15 cellular contexts compared by ENCODE assay signal in the genomic region with DNA sequence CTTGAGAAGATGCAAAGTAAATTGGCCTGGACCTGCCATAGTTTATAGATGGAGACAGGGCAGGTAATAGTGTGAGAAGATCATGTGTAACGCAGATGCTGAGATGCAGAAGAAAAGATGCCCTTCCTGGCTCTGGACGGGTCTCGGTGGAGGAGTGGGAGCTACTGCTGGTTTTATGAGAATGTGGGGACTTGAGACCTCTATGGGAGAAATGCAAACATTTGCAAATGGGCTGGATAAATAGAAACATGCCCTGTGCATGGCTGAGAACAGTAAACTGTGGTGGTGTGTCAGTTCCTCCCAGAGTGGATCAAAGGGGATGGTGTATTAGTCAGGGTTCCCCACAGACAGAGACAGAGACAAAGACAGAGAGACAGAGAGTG. TPM values are rescaled to one million over a fixed set of nuclear protein-coding genes. Genes with fewer than 3 reads are reported as not detected.
DNase-seq lines count a peak whose midpoint lies in the region; ATAC-seq and TF ChIP-seq lines count a peak whose summit lies in the region.
"Had no signal": no experiment of that assay in that cellular context is flagged by ENCODE, and none has a peak within 500 bp of the region (broad histone marks: within the 10 kb centered on the region; RNA-seq: fewer than 3 reads in every experiment).

No MANE protein-coding gene starts in this region.

- H2AFZ ChIP-seq in mammary epithelial cell (ENCODE audit: low read depth, low read length): no peak overlapping the region
- H2AFZ ChIP-seq: GM23338 had no signal

- H3K9ac ChIP-seq in mammary epithelial cell (ENCODE audit: insufficient read depth, low read length): no peak overlapping the region

- no peak overlapping the region for H3K4me3 ChIP-seq in mammary epithelial cell (replicated peaks in 1 of 3; ENCODE audit: insufficient read depth in 1 of 3, low read depth in 2 of 3, low read length in 3 of 3)
- H3K4me3 ChIP-seq: adrenal gland, GM23338, SJCRH30 had no signal

- no peaks in the 10 kb centered on the region for H3K79me2 ChIP-seq in mammary epithelial cell (ENCODE audit: insufficient read depth, low read length)

- no peaks in the 10 kb centered on the region for H3K27me3 Mint-ChIP-seq in activated T-helper 17 cell treated with anti-CD3 and anti-CD28 coated beads, Interleukin-2, amount 50 U/mL, for 72 hours

- no peak overlapping the region for H3K27ac ChIP-seq in mammary epithelial cell (ENCODE audit: insufficient read depth, low read depth, low read length)
- H3K27ac ChIP-seq: adrenal gland, SJCRH30 had no signal

- in situ Hi-C loops in mammary epithelial cell (cut with MboI; ENCODE audit: low sequenced_read_pairs in 2 of 2): no loop called here

- CTCF ChIA-PET in mammary epithelial cell (lab: Charles Lee; ENCODE audit: low non-redundant PET): no interaction called here

- DNase-seq in stimulated activated CD4-positive, alpha-beta T cell treated with anti-CD3 and anti-CD28 coated beads, Interleukin-4, amount 100 ng/mL, for 24 hours: peak; percentile 38
- no peak for DNase-seq in stimulated activated CD4-positive, alpha-beta T cell treated with anti-CD3 and anti-CD28 coated beads, Interleukin-12 subunit alpha, Interleukin-12 subunit beta, amount 100 ng/mL, for 4 hours
- no peak for DNase-seq in mammary epithelial cell
- DNase-seq: activated B cell treated with CpG ODN at 0.5 μM for 24 hours, adrenal gland, NCI-H2029 treated with DMSO at 0.1 percent for 48 hours, SJCRH30 had no signal

- no peaks in the 10 kb centered on the region for H3K4me1 ChIP-seq in mammary epithelial cell (ENCODE audit: insufficient read depth, low read length)
- H3K4me1 ChIP-seq: adrenal gland had no signal

- WGBS in mammary epithelial cell (ENCODE audit: low coverage, missing lambda C conversion rate): 87% methylated on average over 3 of the region's 3 CpGs

- BruUV-seq in mammary epithelial cell (replicated peaks; lab: Mats Ljungman, UMichigan): no TSS peak

- peaks cover 58% of the 10 kb centered on the region for H3K4me1 Mint-ChIP-seq in activated T-helper 17 cell treated with anti-CD3 and anti-CD28 coated beads, Interleukin-2, amount 50 U/mL, for 72 hours
- H3K4me1 Mint-ChIP-seq: GM23338 had no signal

- no peaks in the 10 kb centered on the region for H4K20me1 ChIP-seq in mammary epithelial cell (ENCODE audit: insufficient read depth, low read length)

- H3K36me3 ChIP-seq in mammary epithelial cell (ENCODE audit: insufficient read depth, low read length): no peaks in the 10 kb centered on the region
- H3K36me3 ChIP-seq: adrenal gland, SJCRH30 had no signal

- peak overlapping the region; percentile 76 for H3K4me3 Mint-ChIP-seq in activated T-helper 17 cell treated with anti-CD3 and anti-CD28 coated beads, Interleukin-2, amount 50 U/mL, for 72 hours
- H3K4me3 Mint-ChIP-seq: activated B cell treated with CpG ODN at 0.5 μM for 24 hours, GM23338 had no signal

- H3K9me3 ChIP-seq in mammary epithelial cell (replicated peaks; ENCODE audit: insufficient read depth, low read length): no peaks in the 10 kb centered on the region
- H3K9me3 ChIP-seq: adrenal gland, SJCRH30 had no signal

- H3K27me3 ChIP-seq in mammary epithelial cell (ENCODE audit: insufficient read depth, low read length): no peaks in the 10 kb centered on the region
- H3K27me3 ChIP-seq: SJCRH30 had no signal

- dilution Hi-C loops in mammary epithelial cell (cut with HindIII; ENCODE audit: low sequenced_read_pairs): no loop called here

- TF ChIP-seq CTCF in mammary epithelial cell (conservative IDR thresholded peaks at IDR 0.05 in 1 of 2, IDR thresholded peaks at IDR 0.05 in 1 of 2; ENCODE audit: extremely low read depth in 1 of 2, insufficient read depth in 1 of 2, low read depth in 1 of 2, low read length in 2 of 2): no peak

- peaks cover 17% of the 10 kb centered on the region for H3K36me3 Mint-ChIP-seq in activated T-helper 17 cell treated with anti-CD3 and anti-CD28 coated beads, Interleukin-2, amount 50 U/mL, for 72 hours (ENCODE audit: low read depth)

- ATAC-seq in HG03064 (IDR thresholded peaks at IDR 0.05; ENCODE audit: low read depth, unreplicated experiment) (peak; percentile 20), HG03342 (IDR thresholded peaks at IDR 0.05; ENCODE audit: unreplicated experiment) (no peak), HG03097 (IDR thresholded peaks at IDR 0.05; ENCODE audit: low FRiP score, unreplicated experiment) (no peak), HG03565 (IDR thresholded peaks at IDR 0.05; ENCODE audit: unreplicated experiment) (no peak)
- peak; percentile 72 for ATAC-seq in activated T-helper 17 cell treated with anti-CD3 and anti-CD28 coated beads, Interleukin-2, amount 50 U/mL, for 72 hours (replicated peaks)
- ATAC-seq: GM23338 had no signal

- H3K4me2 ChIP-seq in mammary epithelial cell (ENCODE audit: insufficient read depth, low read depth, low read length): no peak overlapping the region
- H3K4me2 ChIP-seq: GM23338 had no signal

- no peaks in the 10 kb centered on the region for H3K9me3 Mint-ChIP-seq in activated T-helper 17 cell treated with anti-CD3 and anti-CD28 coated beads, Interleukin-2, amount 50 U/mL, for 72 hours
- H3K9me3 Mint-ChIP-seq: activated B cell treated with CpG ODN at 0.5 μM for 24 hours had no signal

- intact Hi-C loops in mammary epithelial cell (cut with micrococcal nuclease): no loop called here

- H3K27ac Mint-ChIP-seq in activated T-helper 17 cell treated with anti-CD3 and anti-CD28 coated beads, Interleukin-2, amount 50 U/mL, for 72 hours: peak overlapping the region; percentile 88
- H3K27ac Mint-ChIP-seq: GM23338 had no signal

RNA-seq across cellular contexts. Expression of a gene that starts 21.9 kb away (rescaled TPM):
- 10 to 100 TPM; 28.3 to 42.1 TPM for total RNA-seq in activated T-helper 17 cell treated with anti-CD3 and anti-CD28 coated beads, Interleukin-2, amount 50 U/mL, for 72 hours
- total RNA-seq in mammary epithelial cell: not detected
- not detected for polyA plus RNA-seq in mammary epithelial cell
- not detected for polyA minus RNA-seq in mammary epithelial cell
- total RNA-seq: activated B cell treated with CpG ODN at 0.5 μM for 24 hours, G401, GM23338, SJCRH30 had no signal
- polyA plus RNA-seq: GM23338 had no signal

RNA-seq across cellular contexts. Expression of a gene that starts 29.7 kb away (rescaled TPM):
- 100 to 1,000 TPM in 1 of 2 donors, 10 to 100 TPM in 1; 24.0 to 163 TPM for total RNA-seq in activated T-helper 17 cell treated with anti-CD3 and anti-CD28 coated beads, Interleukin-2, amount 50 U/mL, for 72 hours
- 1 to 10 TPM in 1 of 2 donors, not detected in 1; 2.8 TPM for total RNA-seq in mammary epithelial cell
- not detected for polyA plus RNA-seq in mammary epithelial cell
- polyA minus RNA-seq in mammary epithelial cell: not detected
- total RNA-seq: activated B cell treated with CpG ODN at 0.5 μM for 24 hours, G401, SJCRH30 had no signal
- polyA plus RNA-seq: GM23338 had no signal

RNA-seq across cellular contexts. Expression of a gene that starts 59.3 kb away (rescaled TPM):
- not detected for total RNA-seq in activated T-helper 17 cell treated with anti-CD3 and anti-CD28 coated beads, Interleukin-2, amount 50 U/mL, for 72 hours
- not detected for total RNA-seq in mammary epithelial cell
- polyA plus RNA-seq in mammary epithelial cell: not detected
- not detected for polyA minus RNA-seq in mammary epithelial cell
- total RNA-seq: activated B cell treated with CpG ODN at 0.5 μM for 24 hours, G401, GM23338, mononuclear cell, SJCRH30 had no signal
- polyA plus RNA-seq: GM23338 had no signal

Comparison
In these comparisons a context has a peak if more than half of its experiments do, and no peak if none do; other contexts are left out.
1. ATAC-seq: peak in HG03064 (single experiment) and activated T-helper 17 cell treated with anti-CD3 and anti-CD28 coated beads, Interleukin-2, amount 50 U/mL, for 72 hours (single experiment); none in HG03342 (single experiment), HG03097 (single experiment) and HG03565 (single experiment).
2. RNA of a gene that starts 21.9 kb away (total RNA-seq): 28.3 to 42.1 TPM in activated T-helper 17 cell treated with anti-CD3 and anti-CD28 coated beads, Interleukin-2, amount 50 U/mL, for 72 hours; not detected in mammary epithelial cell; every median in the first group is over 10 times any median in the second.
3. RNA of a gene that starts 29.7 kb away (total RNA-seq): 24.0 to 163 TPM in activated T-helper 17 cell treated with anti-CD3 and anti-CD28 coated beads, Interleukin-2, amount 50 U/mL, for 72 hours; 2.8 TPM in mammary epithelial cell; every median in the first group is over 4 times any median in the second.